ENCODE assay signal across 26 cellular contexts in the genomic region with DNA sequence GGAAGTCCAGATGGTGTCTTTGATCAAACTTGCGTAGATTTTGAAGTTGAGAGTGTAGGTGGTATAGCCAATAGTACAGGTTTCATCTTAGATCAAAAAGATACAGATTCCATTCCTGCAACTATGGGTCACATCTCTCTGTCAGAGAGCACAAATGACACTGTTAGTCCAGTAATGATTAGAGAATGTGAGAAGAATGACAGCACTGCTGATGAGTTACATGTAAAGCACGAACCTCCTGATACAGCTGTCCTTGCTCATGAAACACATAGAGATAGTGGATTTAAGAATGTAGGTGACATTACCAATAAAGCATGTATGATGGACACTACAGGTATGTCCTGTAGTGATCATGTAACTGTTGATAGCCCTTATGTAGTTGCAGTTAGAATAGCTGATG. TPM values are rescaled to one million over a fixed set of nuclear protein-coding genes. Genes with fewer than 3 reads are reported as not detected.
"Had no signal": no experiment of that assay in that cellular context is flagged by ENCODE, and none has a peak within 500 bp of the region (broad histone marks: within the 10 kb centered on the region; RNA-seq: fewer than 3 reads in every experiment).

No MANE protein-coding gene starts in this region.

- FAIRE-seq: bronchial epithelial cell, islet of Langerhans, TTC549 had no signal

- H3K4me2 ChIP-seq: neural progenitor cell had no signal

- H3K27ac Mint-ChIP-seq: activated naive CD4-positive, alpha-beta T cell treated with anti-CD3 and anti-CD28 coated beads for 36 hours; activated naive CD8-positive, alpha-beta T cell treated with anti-CD3 and anti-CD28 coated beads, Interleukin-2, amount 10 ng/mL, durations not matched to agents 7 days and 5 days; naive thymus-derived CD4-positive, alpha-beta T cell; neural progenitor cell had no signal

- H3K4me3 ChIP-seq: colonic mucosa, gastroesophageal sphincter, mucosa of descending colon, neural progenitor cell, right lobe of liver, thoracic aorta had no signal

- H3K36me3 ChIP-seq: colonic mucosa, neural progenitor cell, thoracic aorta had no signal

- H3K27ac ChIP-seq: colonic mucosa, gastroesophageal sphincter, neural progenitor cell, right lobe of liver, thoracic aorta had no signal

- H3K27me3 ChIP-seq: colonic mucosa, gastroesophageal sphincter, neural progenitor cell, right lobe of liver had no signal

- H3K27me3 Mint-ChIP-seq: activated naive CD8-positive, alpha-beta T cell treated with anti-CD3 and anti-CD28 coated beads, Interleukin-2, amount 10 ng/mL, durations not matched to agents 7 days and 5 days; naive thymus-derived CD4-positive, alpha-beta T cell had no signal

- H3K9me3 Mint-ChIP-seq: activated naive CD4-positive, alpha-beta T cell treated with anti-CD3 and anti-CD28 coated beads for 36 hours; activated naive CD8-positive, alpha-beta T cell treated with anti-CD3 and anti-CD28 coated beads, Interleukin-2, amount 10 ng/mL, durations not matched to agents 7 days and 5 days; activated T-cell treated with anti-CD3 and anti-CD28 coated beads, Interleukin-2, amount 50 U/mL, for 4 hours; naive thymus-derived CD4-positive, alpha-beta T cell; neural progenitor cell had no signal

- H3K9ac ChIP-seq: neural progenitor cell had no signal

- H3K4me3 Mint-ChIP-seq: activated naive CD4-positive, alpha-beta T cell treated with anti-CD3 and anti-CD28 coated beads for 36 hours; activated naive CD8-positive, alpha-beta T cell treated with anti-CD3 and anti-CD28 coated beads, Interleukin-2, amount 10 ng/mL, durations not matched to agents 7 days and 5 days; activated T-cell treated with anti-CD3 and anti-CD28 coated beads, Interleukin-2, amount 50 U/mL, for 4 hours; naive thymus-derived CD4-positive, alpha-beta T cell; neural progenitor cell had no signal

- ATAC-seq: activated T-cell treated with anti-CD3 and anti-CD28 coated beads, Interleukin-2, amount 50 U/mL, for 4 hours; gastroesophageal sphincter; left cardiac atrium; naive thymus-derived CD4-positive, alpha-beta T cell had no signal

- H3K9me3 ChIP-seq: colonic mucosa, gastroesophageal sphincter, mucosa of descending colon, right lobe of liver, thoracic aorta had no signal

- DNase-seq: activated CD4-positive, alpha-beta T cell treated with anti-CD3 and anti-CD28 coated beads for 1 hour; activated CD4-positive, alpha-beta T cell treated with anti-CD3 and anti-CD28 coated beads, Interleukin-2, amount 50 U/mL, for 4 hours; activated CD8-positive, alpha-beta memory T cell treated with anti-CD3 and anti-CD28 coated beads for 24 hours; activated CD8-positive, alpha-beta memory T cell treated with anti-CD3 and anti-CD28 coated beads, Interleukin-2, amount 50 U/mL, for 4 hours; activated effector memory CD4-positive, alpha-beta T cell treated with Interleukin-2 at 50 U/mL for 16 hours; activated naive CD4-positive, alpha-beta T cell treated with anti-CD3 and anti-CD28 coated beads for 36 hours; activated naive CD8-positive, alpha-beta T cell treated with anti-CD3 and anti-CD28 coated beads, Interleukin-2, amount 10 ng/mL, durations not matched to agents 7 days and 5 days; activated T-cell treated with anti-CD3 and anti-CD28 coated beads, Interleukin-2, amount 50 U/mL, for 4 hours; amniotic stem cell; colonic mucosa; head of caudate nucleus; left cardiac atrium; mesenchymal stem cell; naive thymus-derived CD4-positive, alpha-beta T cell; posterior cingulate gyrus; right lobe of liver; stimulated activated CD4-positive, alpha-beta T cell treated with anti-CD3 and anti-CD28 coated beads, Interleukin-2, amount 100 ng/mL, for 48 hours; stimulated activated CD8-positive, alpha-beta memory T cell treated with anti-CD3 and anti-CD28 coated beads, Interleukin-4, amount 100 ng/mL, for 48 hours; stimulated activated naive CD4-positive, alpha-beta T cell had no signal

- H2AFZ ChIP-seq: neural progenitor cell had no signal

- H3K4me1 ChIP-seq: colonic mucosa, neural progenitor cell, right lobe of liver had no signal

RNA-seq across cellular contexts. Expression of gene LOXL4, which starts 59.1 kb away (rescaled TPM):
- total RNA-seq: activated naive CD4-positive, alpha-beta T cell treated with anti-CD3 and anti-CD28 coated beads for 36 hours; activated naive CD8-positive, alpha-beta T cell treated with anti-CD3 and anti-CD28 coated beads, Interleukin-2, amount 10 ng/mL, durations not matched to agents 7 days and 5 days; activated T-cell treated with anti-CD3 and anti-CD28 coated beads, Interleukin-2, amount 50 U/mL, for 4 hours; naive thymus-derived CD4-positive, alpha-beta T cell had no signal
- polyA plus RNA-seq: naive thymus-derived CD4-positive, alpha-beta T cell had no signal
